In the genomic region with DNA sequence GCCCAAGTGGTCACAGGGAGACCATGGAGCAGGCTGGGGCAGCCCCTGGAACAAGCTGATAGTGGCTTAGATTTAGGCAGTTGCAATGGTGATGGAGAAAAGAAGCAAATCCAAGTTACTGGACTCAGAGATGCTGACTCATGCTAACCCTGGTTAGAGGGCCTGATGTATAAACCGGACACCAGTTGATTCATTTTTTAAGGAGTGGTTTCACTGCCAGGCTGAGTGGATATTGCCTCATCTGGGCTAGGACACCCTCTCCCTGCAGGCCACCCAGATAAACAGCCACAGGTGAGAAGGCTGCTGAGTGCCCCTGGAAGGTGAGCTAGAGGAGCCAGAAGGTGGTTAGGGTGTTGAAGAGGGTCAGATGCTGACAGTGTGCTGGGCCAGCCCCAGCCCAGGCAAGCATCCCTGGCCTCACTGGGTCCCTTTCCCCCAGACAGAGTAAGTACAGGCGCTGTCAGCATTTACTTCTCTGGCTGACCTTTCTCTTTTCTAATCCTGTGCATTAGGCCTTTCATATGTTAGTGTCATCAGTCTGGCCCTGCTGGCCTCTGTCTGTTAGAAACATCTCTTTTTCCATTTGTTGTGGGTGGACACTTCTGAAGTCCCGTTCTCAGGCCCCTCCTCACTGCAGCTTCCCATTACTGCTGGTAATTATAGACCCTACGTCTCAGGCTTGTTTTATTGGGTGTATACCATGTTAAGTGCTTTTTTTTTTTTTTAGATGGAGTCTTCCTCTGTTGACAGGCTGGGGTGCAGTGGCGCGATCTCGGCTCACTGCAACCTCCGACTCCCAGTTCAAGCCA, we compare ENCODE assay signal across 13 cellular contexts. TPM values are rescaled to one million over a fixed set of nuclear protein-coding genes. Genes with fewer than 3 reads are reported as not detected.
DNase-seq lines count a peak whose midpoint lies in the region; ATAC-seq and TF ChIP-seq lines count a peak whose summit lies in the region.
"Had no signal": no experiment of that assay in that cellular context is flagged by ENCODE, and none has a peak within 500 bp of the region (broad histone marks: within the 10 kb centered on the region; RNA-seq: fewer than 3 reads in every experiment).

No MANE protein-coding gene starts in this region.

- H3K9me3 Mint-ChIP-seq in neural crest cell, result no peaks in the 10 kb centered on the region
- H3K9me3 Mint-ChIP-seq: naive B cell had no signal

- TF ChIP-seq CTCF in neural crest cell (conservative IDR thresholded peaks at IDR 0.05) (no peak), GM13976 (IDR thresholded peaks at IDR 0.05; ENCODE audit: borderline replicate concordance, control extremely low read depth, extremely low read depth, insufficient read depth, missing control alignments) (no peak)

- H3K27me3 Mint-ChIP-seq in neural crest cell (ENCODE audit: low read depth), result peaks cover 8% of the 10 kb centered on the region

- DNase-seq in DMS53 (lab: John Stamatoyannopoulos, UW), result peak; percentile 60
- no peak for DNase-seq in DMS53 treated with DMSO at 0.1 percent for 48 hours (lab: John Stamatoyannopoulos, UW; ENCODE audit: unreplicated experiment)
- peak; percentile 77 for DNase-seq in NCI-H226
- peak; percentile 32 for DNase-seq in dermis blood vessel endothelial cell
- no peak for DNase-seq in neural crest cell (ENCODE audit: low read depth, low spot score)
- DNase-seq in activated naive CD4-positive, alpha-beta T cell treated with Interleukin-2 at 50 U/mL for 16 hours, result no peak
- no peak for DNase-seq in GM13976 (ENCODE audit: low spot score)
- DNase-seq: activated CD4-positive, CD25-positive, alpha-beta regulatory T cell; DMS153; naive B cell; NCI-H1092 treated with DMSO at 0.1 percent for 48 hours; tibial artery had no signal

- no peak overlapping the region for H3K4me3 Mint-ChIP-seq in neural crest cell
- H3K4me3 Mint-ChIP-seq: naive B cell had no signal

- no peaks in the 10 kb centered on the region for H3K36me3 Mint-ChIP-seq in neural crest cell (ENCODE audit: low read depth)
- H3K36me3 Mint-ChIP-seq: naive B cell had no signal

- H3K4me1 Mint-ChIP-seq in neural crest cell, result peaks cover 38% of the 10 kb centered on the region

- in situ Hi-C loops in GM13976 (cut with MboI; ENCODE audit: low sequenced_read_pairs, unreplicated experiment), result no loop called here

- peak overlapping the region; percentile 12 for H3K27ac Mint-ChIP-seq in neural crest cell (ENCODE audit: unreplicated experiment)

- ATAC-seq in HG03139 (IDR thresholded peaks at IDR 0.05; ENCODE audit: unreplicated experiment), result no peak

RNA-seq across cellular contexts. Expression of a gene that starts 13.5 kb away (rescaled TPM):
- total RNA-seq in dermis blood vessel endothelial cell (16.0 and 21.1 TPM in 2 replicates), neural crest cell (30.6 and 33.1 TPM in 2 replicates)

Comparison
In these comparisons a context has a peak if more than half of its experiments do, and no peak if none do; other contexts are left out.
1. DNase-seq: peak in DMS53 (single experiment), NCI-H226 (single experiment) and dermis blood vessel endothelial cell (single experiment); none in DMS53 treated with DMSO at 0.1 percent for 48 hours (single experiment), neural crest cell (single experiment), activated naive CD4-positive, alpha-beta T cell treated with Interleukin-2 at 50 U/mL for 16 hours (single experiment) and GM13976 (single experiment).